ENCODE assay signal across 10 cellular contexts in genomic region chr3:58628823-58629562, GRCh38. TPM values are rescaled to one million over a fixed set of nuclear protein-coding genes. Genes with fewer than 3 reads are reported as not detected.
DNase-seq lines count a peak whose midpoint lies in the region; ATAC-seq, FAIRE-seq and TF ChIP-seq lines count a peak whose summit lies in the region.
"Had no signal": no experiment of that assay in that cellular context is flagged by ENCODE, and none has a peak within 500 bp of the region (broad histone marks: within the 10 kb centered on the region; RNA-seq: fewer than 3 reads in every experiment).

No MANE protein-coding gene starts in this region.

- POLR2A ChIA-PET in HEK293 (lab: Yijun Ruan, JAX), result interaction anchor here (0.6 kb wide), 1 partner anchor 147 kb away, joined by 5 read pairs; no protein-coding TSS in a partner anchor

- FAIRE-seq in small intestine (lab: Jason Lieb, UNC), result no peak

- CTCF ChIA-PET in HEK293 (lab: Yijun Ruan, JAX), result interaction anchor here (0.5 to 9.7 kb wide), 10 partner anchors 30 to 1223 kb away, joined by 3 to 159 read pairs (median 3); no protein-coding TSS in a partner anchor

- H3K4me3 ChIP-seq in HEK293 (ENCODE audit: low read depth, low read length), result no peak overlapping the region
- H3K4me3 ChIP-seq in right atrium auricular region, result no peak overlapping the region
- H3K4me3 ChIP-seq in small intestine (ENCODE audit: low read depth in 1 of 2, low read length in 2 of 2), result no peak overlapping the region

- H3K9me3 ChIP-seq in HEK293 (ENCODE audit: control insufficient read depth, insufficient read depth, low read depth, low read length), result no peaks in the 10 kb centered on the region
- H3K9me3 ChIP-seq in right atrium auricular region, result no peaks in the 10 kb centered on the region
- H3K9me3 ChIP-seq in small intestine (ENCODE audit: control insufficient read depth, low read depth), result no peaks in the 10 kb centered on the region

- TF ChIP-seq CTCF in HEK293 (tag by site-specific recombination; IDR thresholded peaks at IDR 0.05), result no peak
- TF ChIP-seq CTCF in right atrium auricular region (IDR thresholded peaks at IDR 0.05), result peak in 1 of 2 donors; percentile 11

- DNase-seq in right atrium auricular region (ENCODE audit: low spot score), result no peak
- DNase-seq in small intestine, result peak; percentile 87
- no peak for DNase-seq in SK-N-DZ (ENCODE audit: low spot score)
- DNase-seq in T-helper 2 cell, result no peak
- DNase-seq: NCI-H187; stimulated activated CD4-positive, alpha-beta T cell treated with anti-CD3 and anti-CD28 coated beads, Interleukin-15, amount 100 ng/mL, for 24 hours had no signal

- H3K27ac ChIP-seq in HEK293 (ENCODE audit: extremely low read depth, low read depth, low read length) (no peak overlapping the region), angular gyrus (ENCODE audit: low read depth, low read length) (peak overlapping the region; percentile 7), right atrium auricular region (peak overlapping the region; percentile 63 to 70), small intestine (ENCODE audit: low read depth in 1 of 2, low read length in 1 of 2) (peak overlapping the region; percentile 25 to 83)

- 12 to 31% (median 24%) methylated on average over 13 of the region's 13 CpGs for WGBS in small intestine, 3 donors

- no peak for ATAC-seq in GM19351 (IDR thresholded peaks at IDR 0.05; ENCODE audit: unreplicated experiment)
- ATAC-seq in HG02610 (IDR thresholded peaks at IDR 0.05; ENCODE audit: unreplicated experiment), result no peak

- H3K4me1 ChIP-seq in HEK293 (ENCODE audit: control insufficient read depth, insufficient read depth, low read length), result no peaks in the 10 kb centered on the region
- peaks cover 0 to 46% of the 10 kb centered on the region in 2 donors for H3K4me1 ChIP-seq in right atrium auricular region
- H3K4me1 ChIP-seq in small intestine (ENCODE audit: control insufficient read depth in 2 of 2, insufficient read depth in 1 of 2, low read depth in 1 of 2, low read length in 1 of 2), result peaks cover 2 to 16% of the 10 kb centered on the region in 2 donors

- H3K27me3 ChIP-seq in right atrium auricular region, result no peaks in the 10 kb centered on the region
- H3K27me3 ChIP-seq in small intestine (ENCODE audit: control insufficient read depth in 2 of 2, insufficient read depth in 2 of 2, low read length in 2 of 2), result no peaks in the 10 kb centered on the region

- H3K36me3 ChIP-seq in HEK293 (ENCODE audit: control insufficient read depth in 2 of 2, insufficient read depth in 1 of 2, low read length in 2 of 2), result no peaks in the 10 kb centered on the region
- no peaks in the 10 kb centered on the region for H3K36me3 ChIP-seq in right atrium auricular region
- H3K36me3 ChIP-seq in small intestine (ENCODE audit: control insufficient read depth in 2 of 2, insufficient read depth in 2 of 2, low read length in 2 of 2), result no peaks in the 10 kb centered on the region

TF ChIP-seq in HEK293, 187 proteins besides CTCF, POLR2A, EP300 and RAD21:
- TF ChIP-seq ZNF366 (tag by site-specific recombination; conservative IDR thresholded peaks at IDR 0.05), result no peak
- no peak for TF ChIP-seq ZNF513 (tag by site-specific recombination; IDR thresholded peaks at IDR 0.05)
- 0 out of 2 replicates have a peak, but pooled peaks have one; percentile 61 for TF ChIP-seq ZSCAN16 (tag by site-specific recombination; IDR thresholded peaks at IDR 0.05)

RNA-seq across cellular contexts. Expression of gene FAM3D, which starts 37.6 kb away (rescaled TPM):
- total RNA-seq in right atrium auricular region, result not detected
- polyA plus RNA-seq in small intestine, result 100 to 1,000 TPM; 168 to 190 (median 173) TPM
- polyA plus RNA-seq in SK-N-DZ (2014; cell fraction: cytosol; rRNA removed), result 0.56 TPM in 1 of 2 replicates, not detected in the other
- polyA plus RNA-seq in SK-N-DZ (2014; cell fraction: nucleus; rRNA removed), result not detected in 2 replicates

RNA-seq across cellular contexts. Expression of gene FAM107A, which starts 51.8 kb away (rescaled TPM):
- total RNA-seq in right atrium auricular region, result 10 to 100 TPM; 76.5 to 80.7 TPM
- 10 to 100 TPM in 1 of 3 donors, 1 to 10 TPM in 2; 1.6 to 40.7 (median 4.1) TPM for polyA plus RNA-seq in small intestine
- 0.13 TPM in 1 of 2 replicates, not detected in the other for polyA plus RNA-seq in SK-N-DZ (2014; cell fraction: cytosol; rRNA removed)
- polyA plus RNA-seq in SK-N-DZ (2014; cell fraction: nucleus; rRNA removed), result 0.15 TPM in 1 of 2 replicates, not detected in the other
